14 cellular contexts compared by ENCODE assay signal in the genomic region with DNA sequence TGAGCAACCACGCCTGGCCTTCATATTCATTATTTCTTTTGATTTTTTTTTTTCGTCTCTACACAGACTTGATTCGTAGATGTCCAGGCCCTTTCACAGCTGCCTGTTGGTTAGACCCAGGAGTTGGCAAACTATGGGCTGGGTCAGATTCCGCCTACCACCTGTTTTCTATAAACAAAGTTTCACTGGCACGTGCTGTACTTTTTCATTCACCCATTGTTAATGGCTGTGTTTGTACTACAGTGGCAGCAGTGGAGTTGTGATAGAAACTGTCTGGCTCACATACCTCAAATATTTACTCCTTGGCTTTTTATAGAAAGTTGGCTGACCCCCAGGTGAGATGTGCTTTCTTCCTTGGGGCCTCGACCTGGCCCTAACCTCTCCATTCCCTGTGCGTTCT.
DNase-seq lines count a peak whose midpoint lies in the region; ATAC-seq and TF ChIP-seq lines count a peak whose summit lies in the region.
"Had no signal": no experiment of that assay in that cellular context is flagged by ENCODE, and none has a peak within 500 bp of the region (broad histone marks: within the 10 kb centered on the region; RNA-seq: fewer than 3 reads in every experiment).

No MANE protein-coding gene starts in this region.

- H3K9me3 ChIP-seq in esophagus muscularis mucosa, result no peaks in the 10 kb centered on the region

- H3K36me3 ChIP-seq in esophagus muscularis mucosa, result peaks cover 0 to 77% (median 45%) of the 10 kb centered on the region in 4 donors

- intact Hi-C loops in esophagus muscularis mucosa (cut with DNase I), result no loop called here

- peak overlapping the region; percentile 17 to 31 for H3K27ac Mint-ChIP-seq in activated naive CD4-positive, alpha-beta T cell treated with anti-CD3 and anti-CD28 coated beads, Interleukin-2, amount 50 U/mL, for 72 hours
- H3K27ac Mint-ChIP-seq in memory B cell (peak overlapping the region; percentile 24), type B pancreatic cell (peak overlapping the region; percentile 26)
- H3K27ac Mint-ChIP-seq: activated naive CD8-positive, alpha-beta T cell treated with anti-CD3 and anti-CD28 coated beads for 36 hours had no signal

- H3K4me3 Mint-ChIP-seq in memory B cell (no peak overlapping the region), type B pancreatic cell (no peak overlapping the region)
- H3K4me3 Mint-ChIP-seq: activated naive CD8-positive, alpha-beta T cell treated with anti-CD3 and anti-CD28 coated beads for 36 hours; neural crest cell had no signal

- peaks cover 2% of the 10 kb centered on the region for H3K4me1 Mint-ChIP-seq in memory B cell
- peaks cover 23% of the 10 kb centered on the region for H3K4me1 Mint-ChIP-seq in type B pancreatic cell (ENCODE audit: unreplicated experiment)

- H3K9me3 Mint-ChIP-seq in activated naive CD4-positive, alpha-beta T cell treated with anti-CD3 and anti-CD28 coated beads, Interleukin-2, amount 50 U/mL, for 72 hours, result peaks cover 0 to 4% of the 10 kb centered on the region in 2 donors
- H3K9me3 Mint-ChIP-seq in memory B cell (no peaks in the 10 kb centered on the region), type B pancreatic cell (no peaks in the 10 kb centered on the region)
- H3K9me3 Mint-ChIP-seq: activated naive CD8-positive, alpha-beta T cell treated with anti-CD3 and anti-CD28 coated beads for 36 hours; neural crest cell had no signal

- no peak for TF ChIP-seq POLR2A in esophagus muscularis mucosa (IDR thresholded peaks at IDR 0.05; ENCODE audit: low read depth)

- H3K27ac ChIP-seq in esophagus muscularis mucosa (replicated peaks in 1 of 4), result peak overlapping the region; percentile 23 to 66 (median 30)

- no peak overlapping the region for H3K4me3 ChIP-seq in esophagus muscularis mucosa
- H3K4me3 ChIP-seq: smooth muscle cell had no signal

- no peak for ATAC-seq in activated naive CD4-positive, alpha-beta T cell treated with anti-CD3 and anti-CD28 coated beads, Interleukin-2, amount 50 U/mL, for 72 hours
- ATAC-seq in memory B cell (ENCODE audit: low read depth), result no peak
- no peak for ATAC-seq in GM18858 (IDR thresholded peaks at IDR 0.05; ENCODE audit: unreplicated experiment)
- ATAC-seq: stimulated activated naive CD8-positive, alpha-beta T cell treated with anti-CD3 and anti-CD28 coated beads, Interleukin-15, Interleukin-2, amounts not matched to agents 100 U/mL and 50 U/mL, for 24 hours had no signal

- no peak for TF ChIP-seq CTCF in esophagus muscularis mucosa (IDR thresholded peaks at IDR 0.05)
- no peak for TF ChIP-seq CTCF in type B pancreatic cell (conservative IDR thresholded peaks at IDR 0.05)

- peaks cover 35 to 39% (median 37%) of the 10 kb centered on the region in 4 donors for H3K4me1 ChIP-seq in esophagus muscularis mucosa

- 41% methylated on average over 7 of the region's 7 CpGs for WGBS in esophagus muscularis mucosa

- no peaks in the 10 kb centered on the region for H3K27me3 ChIP-seq in esophagus muscularis mucosa

- no peak for DNase-seq in activated naive CD4-positive, alpha-beta T cell treated with anti-CD3 and anti-CD28 coated beads, Interleukin-2, amount 50 U/mL, for 72 hours (ENCODE audit: low spot score in 2 of 2)
- no peak for DNase-seq in activated naive CD4-positive, alpha-beta T cell treated with Interleukin-2 at 50 U/mL for 16 hours
- peak; percentile 84 for DNase-seq in esophagus muscularis mucosa (ENCODE audit: extremely low spot score)
- no peak for DNase-seq in memory B cell (ENCODE audit: low spot score in 2 of 2)
- no peak for DNase-seq in type B pancreatic cell (ENCODE audit: extremely low spot score, unreplicated experiment)
- no peak for DNase-seq in T1000 (lab: John Stamatoyannopoulos, UW)
- DNase-seq in NCI-H2227 (lab: John Stamatoyannopoulos, UW; ENCODE audit: unreplicated experiment), result no peak
- DNase-seq: activated naive CD8-positive, alpha-beta T cell treated with anti-CD3 and anti-CD28 coated beads for 36 hours; caudate nucleus; NCI-H524 treated with DMSO at 0.1 percent for 48 hours; stimulated activated naive CD8-positive, alpha-beta T cell treated with anti-CD3 and anti-CD28 coated beads, Interleukin-15, Interleukin-2, amounts not matched to agents 100 U/mL and 50 U/mL, for 24 hours had no signal

- TF ChIP-seq EP300 in esophagus muscularis mucosa (IDR thresholded peaks at IDR 0.05), result no peak

- peaks cover 33 to 47% of the 10 kb centered on the region in 2 donors for H3K36me3 Mint-ChIP-seq in activated naive CD4-positive, alpha-beta T cell treated with anti-CD3 and anti-CD28 coated beads, Interleukin-2, amount 50 U/mL, for 72 hours
- H3K36me3 Mint-ChIP-seq in memory B cell, result peaks cover 50% of the 10 kb centered on the region
- H3K36me3 Mint-ChIP-seq in type B pancreatic cell, result peaks cover 61% of the 10 kb centered on the region

- no peaks in the 10 kb centered on the region for H3K27me3 Mint-ChIP-seq in memory B cell
- no peaks in the 10 kb centered on the region for H3K27me3 Mint-ChIP-seq in type B pancreatic cell
- H3K27me3 Mint-ChIP-seq: activated naive CD8-positive, alpha-beta T cell treated with anti-CD3 and anti-CD28 coated beads for 36 hours had no signal
